In genomic region chr3:2099028-2099671, GRCh38 we compare ENCODE assay signal across 10 cellular contexts. TPM values are rescaled to one million over a fixed set of nuclear protein-coding genes. Genes with fewer than 3 reads are reported as not detected.
DNase-seq lines count a peak whose midpoint lies in the region; FAIRE-seq and TF ChIP-seq lines count a peak whose summit lies in the region.
"Had no signal": no experiment of that assay in that cellular context is flagged by ENCODE, and none has a peak within 500 bp of the region (broad histone marks: within the 10 kb centered on the region; RNA-seq: fewer than 3 reads in every experiment).

No MANE protein-coding gene starts in this region.

- H3K27ac ChIP-seq in hepatocyte = peak overlapping the region; percentile 91

- in situ Hi-C loops in HAP-1 (cut with MboI; ENCODE audit: low sequenced_read_pairs) = no loop called here

- H3K9me3 Mint-ChIP-seq in activated CD4-positive, alpha-beta T cell treated with anti-CD3 and anti-CD28 coated beads, Interleukin-2, amount 10 ng/mL, durations not matched to agents 24 days and 14 days = no peaks in the 10 kb centered on the region

- no peak overlapping the region for H3K4me3 Mint-ChIP-seq in activated CD4-positive, alpha-beta T cell treated with anti-CD3 and anti-CD28 coated beads, Interleukin-2, amount 10 ng/mL, durations not matched to agents 24 days and 14 days

- no peaks in the 10 kb centered on the region for H3K9me2 ChIP-seq in hepatocyte (replicated peaks; ENCODE audit: insufficient read depth)

- TF ChIP-seq CTCF in hepatocyte (IDR thresholded peaks at IDR 0.05; ENCODE audit: poor library complexity) = no peak

- H3K4me3 ChIP-seq in HAP-1 (peak overlapping the region; percentile 17; the same call in 1 of the 2 replicates), hepatocyte (peak overlapping the region; percentile 77)

- H3K9me3 ChIP-seq in HAP-1 = no peaks in the 10 kb centered on the region
- H3K9me3 ChIP-seq in hepatocyte (ENCODE audit: low read depth) = no peaks in the 10 kb centered on the region

- H3K27me3 ChIP-seq in HAP-1 (ENCODE audit: low read depth) = peaks cover 14% of the 10 kb centered on the region
- H3K27me3 ChIP-seq in hepatocyte = peaks cover 30% of the 10 kb centered on the region

- H3K36me3 Mint-ChIP-seq in activated CD4-positive, alpha-beta T cell treated with anti-CD3 and anti-CD28 coated beads, Interleukin-2, amount 10 ng/mL, durations not matched to agents 24 days and 14 days (ENCODE audit: low read depth) = peaks cover 2% of the 10 kb centered on the region

- peak overlapping the region; percentile 95 for H3K4me2 ChIP-seq in hepatocyte

- no peak for FAIRE-seq in H54 (lab: Jason Lieb, UNC)

- H3K4me1 ChIP-seq in HAP-1 (no peaks in the 10 kb centered on the region), hepatocyte (ENCODE audit: insufficient read depth) (peaks cover 6% of the 10 kb centered on the region)

- H3K27me3 Mint-ChIP-seq in activated CD4-positive, alpha-beta T cell treated with anti-CD3 and anti-CD28 coated beads, Interleukin-2, amount 10 ng/mL, durations not matched to agents 24 days and 14 days = peaks cover 45% of the 10 kb centered on the region

- peak overlapping the region; percentile 96 for H2AFZ ChIP-seq in hepatocyte

- peaks cover 35% of the 10 kb centered on the region for H3K79me2 ChIP-seq in hepatocyte

- H3K4me1 Mint-ChIP-seq in activated CD4-positive, alpha-beta T cell treated with anti-CD3 and anti-CD28 coated beads, Interleukin-2, amount 10 ng/mL, durations not matched to agents 24 days and 14 days = no peaks in the 10 kb centered on the region

- no peak for TF ChIP-seq POLR2A in H54 (IDR thresholded peaks at IDR 0.05; ENCODE audit: low read depth, low read length)

- no peaks in the 10 kb centered on the region for H4K20me1 ChIP-seq in hepatocyte (ENCODE audit: insufficient read depth, poor library complexity, severe bottlenecking)

- intact Hi-C loops in activated CD4-positive, alpha-beta T cell treated with anti-CD3 and anti-CD28 coated beads, Interleukin-2, amount 10 ng/mL, durations not matched to agents 24 days and 14 days (cut with micrococcal nuclease) = no loop called here

- DNase-seq in HAP-1 (ENCODE audit: low spot score in 2 of 2) (peak in 1 of 2 experiments; percentile 6), NCI-H510A treated with DMSO at 0.1 percent for 48 hours (lab: John Stamatoyannopoulos, UW) (peak; percentile 27), hepatocyte (ENCODE audit: low spot score) (peak; percentile 71), retina (peak; percentile 92), SIG-M5 treated with dmso at 0.1 percent for 504 hours (lab: John Stamatoyannopoulos, UW; ENCODE audit: unreplicated experiment) (no peak), NCI-H2029 treated with DMSO at 0.1 percent for 48 hours (lab: John Stamatoyannopoulos, UW) (no peak), H54 (ENCODE audit: insufficient read length, low spot score) (no peak)
- no peak for DNase-seq in activated CD4-positive, alpha-beta T cell treated with anti-CD3 and anti-CD28 coated beads, Interleukin-2, amount 10 ng/mL, durations not matched to agents 24 days and 14 days
- DNase-seq: IMR-90 had no signal

- no peak overlapping the region for H3K27ac Mint-ChIP-seq in activated CD4-positive, alpha-beta T cell treated with anti-CD3 and anti-CD28 coated beads, Interleukin-2, amount 10 ng/mL, durations not matched to agents 24 days and 14 days

- WGBS in hepatocyte (ENCODE audit: low lambda C conversion rate, missing lambda C conversion rate) = under 1% methylated on average over 42 of the region's 58 CpGs

- H3K36me3 ChIP-seq in HAP-1 (replicated peaks) (no peaks in the 10 kb centered on the region), hepatocyte (replicated peaks; ENCODE audit: insufficient read depth, low read depth) (no peaks in the 10 kb centered on the region)

RNA-seq across cellular contexts. Expression of gene CNTN4, which starts 0.5 kb away (rescaled TPM):
- total RNA-seq in hepatocyte = 30.3 and 35.2 TPM in 2 replicates
- 17.4 and 17.6 TPM in 2 replicates for polyA plus RNA-seq in hepatocyte
- total RNA-seq in activated CD4-positive, alpha-beta T cell treated with anti-CD3 and anti-CD28 coated beads, Interleukin-2, amount 10 ng/mL, durations not matched to agents 24 days and 14 days = not detected in 2 replicates
- total RNA-seq: activated CD8-positive, alpha-beta memory T cell treated with anti-CD3 and anti-CD28 coated beads for 36 hours had no signal
- polyA plus RNA-seq: IMR-90 had no signal

Comparison
In these comparisons a context has a peak if more than half of its experiments do, and no peak if none do; other contexts are left out.
1. DNase-seq: peak in NCI-H510A treated with DMSO at 0.1 percent for 48 hours (single experiment), hepatocyte (single experiment) and retina (single experiment); none in SIG-M5 treated with dmso at 0.1 percent for 504 hours (single experiment), NCI-H2029 treated with DMSO at 0.1 percent for 48 hours (single experiment), H54 (single experiment) and activated CD4-positive, alpha-beta T cell treated with anti-CD3 and anti-CD28 coated beads, Interleukin-2, amount 10 ng/mL, durations not matched to agents 24 days and 14 days (single experiment).
2. RNA of gene CNTN4, which starts 0.5 kb away (total RNA-seq): 30.3 to 35.2 TPM in hepatocyte; not detected in activated CD4-positive, alpha-beta T cell treated with anti-CD3 and anti-CD28 coated beads, Interleukin-2, amount 10 ng/mL, durations not matched to agents 24 days and 14 days; every median in the first group is over 10 times any median in the second.